ENCODE assay signal across 25 cellular contexts in genomic region chr5:155539958-155540595, GRCh38.
DNase-seq lines count a peak whose midpoint lies in the region.
"Had no signal": no experiment of that assay in that cellular context is flagged by ENCODE, and none has a peak within 500 bp of the region (broad histone marks: within the 10 kb centered on the region; RNA-seq: fewer than 3 reads in every experiment).

No MANE protein-coding gene starts in this region.

- peak overlapping the region; percentile 4 for H3K27ac ChIP-seq in iPS-18a (ENCODE audit: low read length)
- H3K27ac ChIP-seq: 22Rv1, gastrocnemius medialis, parathyroid adenoma, SJCRH30, thoracic aorta had no signal

- H3K9ac ChIP-seq in iPS-18a (ENCODE audit: low read length), result no peak overlapping the region
- H3K9ac ChIP-seq: parathyroid adenoma had no signal

- H3K36me3 ChIP-seq in iPS-18a (ENCODE audit: control insufficient read depth, low read depth, low read length), result no peaks in the 10 kb centered on the region
- H3K36me3 ChIP-seq: gastrocnemius medialis, SJCRH30, thoracic aorta had no signal

- H3K9me3 ChIP-seq in iPS-18a (ENCODE audit: control insufficient read depth, low read depth, low read length), result no peaks in the 10 kb centered on the region
- H3K9me3 ChIP-seq: Caco-2, gastrocnemius medialis, SJCRH30, thoracic aorta had no signal

- H3K27me3 ChIP-seq in iPS-18a (ENCODE audit: control insufficient read depth, insufficient read depth, low read length), result no peaks in the 10 kb centered on the region
- H3K27me3 ChIP-seq: gastrocnemius medialis, SJCRH30 had no signal

- H3K4me1 ChIP-seq in iPS-18a (ENCODE audit: control insufficient read depth, low read depth, low read length), result peaks cover 15% of the 10 kb centered on the region
- H3K4me1 ChIP-seq: Caco-2, gastrocnemius medialis, parathyroid adenoma, SJCRH30 had no signal

- peak overlapping the region; percentile 18 for H3K4me3 ChIP-seq in iPS-18a (ENCODE audit: low read length)
- H3K4me3 ChIP-seq: gastrocnemius medialis, SJCRH30, thoracic aorta had no signal

- peak; percentile 41 to 89 (median 74) for DNase-seq in NCI-H1417 (lab: John Stamatoyannopoulos, UW)
- no peak for DNase-seq in NCI-H1417 treated with DMSO at 0.1 percent for 48 hours (lab: John Stamatoyannopoulos, UW)
- DNase-seq in NCI-H1436 (lab: John Stamatoyannopoulos, UW), result peak; percentile 90
- peak; percentile 96 for DNase-seq in NCI-H748 (lab: John Stamatoyannopoulos, UW; ENCODE audit: unreplicated experiment)
- no peak for DNase-seq in NCI-H526 (lab: John Stamatoyannopoulos, UW)
- DNase-seq in DMS53 treated with DMSO at 0.1 percent for 48 hours (lab: John Stamatoyannopoulos, UW; ENCODE audit: unreplicated experiment), result no peak
- no peak for DNase-seq in amniotic stem cell (lab: John Stamatoyannopoulos, UW)
- DNase-seq: activated CD4-positive, alpha-beta T cell treated with anti-CD3 and anti-CD28 coated beads for 4 hours; activated naive CD4-positive, alpha-beta T cell treated with anti-CD3 and anti-CD28 coated beads, Interleukin-2, amount 50 U/mL, for 16 hours; C1 segment of cervical spinal cord; Caco-2; gastrocnemius medialis; HFFc6; NCI-H2171; right cardiac atrium; RPMI8226; SJCRH30; stimulated activated CD8-positive, alpha-beta memory T cell treated with anti-CD3 and anti-CD28 coated beads, Interleukin-4, amount 100 ng/mL, for 48 hours; stimulated activated naive CD8-positive, alpha-beta T cell treated with anti-CD3 and anti-CD28 coated beads, Interleukin-15, amount 100 ng/mL, for 72 hours; SW 1271; T-helper 9 cell had no signal

Comparison
In these comparisons a context has a peak if more than half of its experiments do, and no peak if none do; other contexts are left out.
1. DNase-seq: peak in NCI-H1417 (3 of 3), NCI-H1436 (single experiment) and NCI-H748 (single experiment); none in NCI-H1417 treated with DMSO at 0.1 percent for 48 hours (single experiment), NCI-H526 (0 of 2), DMS53 treated with DMSO at 0.1 percent for 48 hours (single experiment) and amniotic stem cell (single experiment).